ENCODE assay signal across 17 cellular contexts in the genomic region with DNA sequence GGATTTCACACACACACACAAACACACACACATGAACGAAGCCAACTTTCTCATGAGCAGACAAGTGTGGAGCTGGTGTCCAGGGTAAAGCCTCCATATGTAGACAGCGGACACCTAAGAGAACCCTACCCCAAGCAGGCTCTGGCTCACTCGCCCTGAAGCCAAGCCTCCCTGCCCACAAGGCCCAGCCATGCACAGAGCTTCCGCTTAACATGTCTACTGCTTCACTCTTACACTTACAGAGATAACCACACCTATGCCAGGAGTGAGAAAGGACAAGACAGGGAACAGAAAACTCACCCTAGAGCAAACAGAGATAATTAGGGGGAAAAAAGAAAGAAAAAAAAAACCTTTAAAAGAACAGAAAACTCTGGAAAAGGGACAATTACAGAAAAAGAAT.
A peak's percentile ranks its signal among the peaks of the same experiment; 100 is the strongest.
DNase-seq lines count a peak whose midpoint lies in the region; ATAC-seq, FAIRE-seq and TF ChIP-seq lines count a peak whose summit lies in the region.
"Had no signal": no experiment of that assay in that cellular context is flagged by ENCODE, and none has a peak within 500 bp of the region (broad histone marks: within the 10 kb centered on the region; RNA-seq: fewer than 3 reads in every experiment).

No MANE protein-coding gene starts in this region.

- peak overlapping the region; percentile 32 for H3K27ac ChIP-seq in CD4-positive, alpha-beta memory T cell (ENCODE audit: low read depth, low read length)
- no peak overlapping the region for H3K27ac ChIP-seq in mammary epithelial cell (ENCODE audit: insufficient read depth, low read depth, low read length)
- H3K27ac ChIP-seq: C4-2B, neural progenitor cell had no signal

- H3K27me3 Mint-ChIP-seq in CD4-positive, alpha-beta memory T cell = no peaks in the 10 kb centered on the region
- H3K27me3 Mint-ChIP-seq in activated CD8-positive, alpha-beta T cell treated with anti-CD3 and anti-CD28 coated beads, Interleukin-2, amount 10 ng/mL, durations not matched to agents 7 days and 5 days (ENCODE audit: low read depth) = no peaks in the 10 kb centered on the region
- H3K27me3 Mint-ChIP-seq in memory B cell = no peaks in the 10 kb centered on the region

- no peaks in the 10 kb centered on the region for H3K36me3 ChIP-seq in CD4-positive, alpha-beta memory T cell (ENCODE audit: insufficient read depth, low read length)
- no peaks in the 10 kb centered on the region for H3K36me3 ChIP-seq in mammary epithelial cell (ENCODE audit: insufficient read depth, low read length)
- H3K36me3 ChIP-seq: MG63, neural progenitor cell, sigmoid colon had no signal

- H3K4me2 ChIP-seq in mammary epithelial cell (ENCODE audit: insufficient read depth, low read depth, low read length) = no peak overlapping the region
- H3K4me2 ChIP-seq: neural progenitor cell had no signal

- H3K79me2 ChIP-seq in mammary epithelial cell (ENCODE audit: insufficient read depth, low read length) = peaks cover 94% of the 10 kb centered on the region

- H3K27me3 ChIP-seq in CD4-positive, alpha-beta memory T cell (ENCODE audit: insufficient read depth, low read length) = no peaks in the 10 kb centered on the region
- no peaks in the 10 kb centered on the region for H3K27me3 ChIP-seq in mammary epithelial cell (ENCODE audit: insufficient read depth, low read length)
- H3K27me3 ChIP-seq: MG63, neural progenitor cell, sigmoid colon had no signal

- intact Hi-C loops in CD4-positive, alpha-beta memory T cell (cut with micrococcal nuclease) = no loop called here
- intact Hi-C loops in mammary epithelial cell (cut with micrococcal nuclease) = no loop called here

- dilution Hi-C loops in mammary epithelial cell (cut with HindIII; ENCODE audit: low sequenced_read_pairs) = no loop called here

- 100% methylated on average over 3 of the region's 4 CpGs for WGBS in mammary epithelial cell (ENCODE audit: low coverage, missing lambda C conversion rate)

- H3K4me1 Mint-ChIP-seq in CD4-positive, alpha-beta memory T cell = peaks cover 76 to 96% (median 86%) of the 10 kb centered on the region in 4 donors
- H3K4me1 Mint-ChIP-seq in activated CD8-positive, alpha-beta T cell treated with anti-CD3 and anti-CD28 coated beads, Interleukin-2, amount 10 ng/mL, durations not matched to agents 7 days and 5 days (ENCODE audit: low read depth) = peaks cover 82% of the 10 kb centered on the region
- H3K4me1 Mint-ChIP-seq in memory B cell = peaks cover 67% of the 10 kb centered on the region

- peak overlapping the region; percentile 69 to 87 (median 80) for H3K4me3 Mint-ChIP-seq in CD4-positive, alpha-beta memory T cell
- H3K4me3 Mint-ChIP-seq in activated CD8-positive, alpha-beta T cell treated with anti-CD3 and anti-CD28 coated beads, Interleukin-2, amount 10 ng/mL, durations not matched to agents 7 days and 5 days = peak overlapping the region; percentile 10
- peak overlapping the region; percentile 66 for H3K4me3 Mint-ChIP-seq in memory B cell
- H3K4me3 Mint-ChIP-seq: neural progenitor cell had no signal

- H3K4me3 ChIP-seq in CD4-positive, alpha-beta memory T cell (ENCODE audit: low read length in 2 of 2) = no peak overlapping the region
- H3K4me3 ChIP-seq in mammary epithelial cell (replicated peaks in 1 of 3; ENCODE audit: insufficient read depth in 1 of 3, low read depth in 2 of 3, low read length in 3 of 3) = no peak overlapping the region
- H3K4me3 ChIP-seq: MG63, neural progenitor cell, sigmoid colon had no signal

- FAIRE-seq in GM19239 (lab: Jason Lieb, UNC) = peak; percentile 88
- FAIRE-seq: H1 had no signal

- H4K20me1 ChIP-seq in mammary epithelial cell (ENCODE audit: insufficient read depth, low read length) = no peaks in the 10 kb centered on the region

- H3K27ac Mint-ChIP-seq in CD4-positive, alpha-beta memory T cell = peak overlapping the region; percentile 26 to 91 (median 86)
- peak overlapping the region; percentile 47 for H3K27ac Mint-ChIP-seq in activated CD8-positive, alpha-beta T cell treated with anti-CD3 and anti-CD28 coated beads, Interleukin-2, amount 10 ng/mL, durations not matched to agents 7 days and 5 days
- peak overlapping the region; percentile 93 for H3K27ac Mint-ChIP-seq in memory B cell
- H3K27ac Mint-ChIP-seq: neural progenitor cell had no signal

- no peak overlapping the region for H3K9ac ChIP-seq in mammary epithelial cell (ENCODE audit: insufficient read depth, low read length)
- H3K9ac ChIP-seq: neural progenitor cell had no signal

- CTCF ChIA-PET in CD4-positive, alpha-beta memory T cell (lab: Charles Lee; ENCODE audit: partially characterized antibody) = interaction anchor here (0.6 to 1.7 kb wide), 3 partner anchors 16 to 452 kb away, joined by 3 to 5 read pairs (median 3); no protein-coding TSS in a partner anchor
- CTCF ChIA-PET in activated CD8-positive, alpha-beta T cell treated with anti-CD3 and anti-CD28 coated beads, Interleukin-2, amount 10 ng/mL, durations not matched to agents 7 days and 5 days (lab: Charles Lee) = interaction anchor here (1.0 to 1.3 kb wide), 2 partner anchors 12 to 25 kb away, joined by 3 read pairs; no protein-coding TSS in a partner anchor
- CTCF ChIA-PET in mammary epithelial cell (lab: Charles Lee; ENCODE audit: low non-redundant PET) = no interaction called here

- peaks cover 0 to 2% (median 0%) of the 10 kb centered on the region in 8 donors for H3K9me3 Mint-ChIP-seq in CD4-positive, alpha-beta memory T cell
- H3K9me3 Mint-ChIP-seq in activated CD8-positive, alpha-beta T cell treated with anti-CD3 and anti-CD28 coated beads, Interleukin-2, amount 10 ng/mL, durations not matched to agents 7 days and 5 days (ENCODE audit: insufficient read depth) = no peaks in the 10 kb centered on the region
- H3K9me3 Mint-ChIP-seq in memory B cell = no peaks in the 10 kb centered on the region
- H3K9me3 Mint-ChIP-seq: neural progenitor cell had no signal

- ATAC-seq in activated CD8-positive, alpha-beta T cell treated with anti-CD3 and anti-CD28 coated beads, Interleukin-2, amount 10 ng/mL, durations not matched to agents 7 days and 5 days = peak; percentile 42
- ATAC-seq in memory B cell (ENCODE audit: low read depth) (peak; percentile 51), GM18870 (IDR thresholded peaks at IDR 0.05; ENCODE audit: unreplicated experiment) (no peak)
- ATAC-seq: left ventricle myocardium superior, SK-N-SH treated with all-trans-retinoic acid at 6 μM for 48 hours had no signal

- in situ Hi-C loops in mammary epithelial cell (cut with MboI; ENCODE audit: low sequenced_read_pairs in 2 of 2) = no loop called here

- peaks cover 96% of the 10 kb centered on the region for H3K4me1 ChIP-seq in CD4-positive, alpha-beta memory T cell (ENCODE audit: insufficient read depth, low read length)
- H3K4me1 ChIP-seq in mammary epithelial cell (ENCODE audit: insufficient read depth, low read length) = peaks cover 33% of the 10 kb centered on the region

- peaks cover 3 to 33% of the 10 kb centered on the region in 2 donors for H3K36me3 Mint-ChIP-seq in CD4-positive, alpha-beta memory T cell
- peaks cover 19% of the 10 kb centered on the region for H3K36me3 Mint-ChIP-seq in activated CD8-positive, alpha-beta T cell treated with anti-CD3 and anti-CD28 coated beads, Interleukin-2, amount 10 ng/mL, durations not matched to agents 7 days and 5 days (ENCODE audit: low read depth)
- peaks cover 6% of the 10 kb centered on the region for H3K36me3 Mint-ChIP-seq in memory B cell
- H3K36me3 Mint-ChIP-seq: neural progenitor cell had no signal

- no peak for DNase-seq in CD4-positive, alpha-beta memory T cell
- DNase-seq in GM19239 (ENCODE audit: insufficient read length, low spot score) = no peak
- DNase-seq in activated CD8-positive, alpha-beta T cell treated with anti-CD3 and anti-CD28 coated beads, Interleukin-2, amount 10 ng/mL, durations not matched to agents 7 days and 5 days = no peak
- DNase-seq in memory B cell (ENCODE audit: low spot score in 2 of 2) = no peak
- DNase-seq in GM03348 (ENCODE audit: low spot score) = no peak
- no peak for DNase-seq in glomerular visceral epithelial cell (ENCODE audit: extremely low spot score)
- DNase-seq in mammary epithelial cell = no peak
- DNase-seq: activated CD4-positive, CD25-positive, alpha-beta regulatory T cell treated with anti-CD3 and anti-CD28 coated beads, Interleukin-2, amount 50 U/mL, for 72 hours; activated gamma-delta T cell treated with Interleukin-2 at 50 U/mL for 16 hours; left ventricle myocardium superior; MG63; sigmoid colon had no signal

- no peaks in the 10 kb centered on the region for H3K9me3 ChIP-seq in CD4-positive, alpha-beta memory T cell (ENCODE audit: control insufficient read depth in 1 of 2, low read length in 2 of 2)
- H3K9me3 ChIP-seq in mammary epithelial cell (replicated peaks; ENCODE audit: insufficient read depth, low read length) = no peaks in the 10 kb centered on the region
- H3K9me3 ChIP-seq: MG63, sigmoid colon had no signal

- H2AFZ ChIP-seq in mammary epithelial cell (ENCODE audit: low read depth, low read length) = no peak overlapping the region
- H2AFZ ChIP-seq: neural progenitor cell had no signal

- POLR2A ChIA-PET in CD4-positive, alpha-beta memory T cell (lab: Charles Lee; ENCODE audit: partially characterized antibody) = interaction anchor here (0.6 to 3.7 kb wide), 6 partner anchors 8 to 66 kb away, joined by 3 to 20 read pairs (median 8); no protein-coding TSS in a partner anchor
- POLR2A ChIA-PET in activated CD8-positive, alpha-beta T cell treated with anti-CD3 and anti-CD28 coated beads, Interleukin-2, amount 10 ng/mL, durations not matched to agents 7 days and 5 days (lab: Charles Lee) = no interaction called here

- no TSS peak for BruUV-seq in mammary epithelial cell (replicated peaks; lab: Mats Ljungman, UMichigan)

- no peak for TF ChIP-seq CTCF in mammary epithelial cell (conservative IDR thresholded peaks at IDR 0.05 in 1 of 2, IDR thresholded peaks at IDR 0.05 in 1 of 2; ENCODE audit: extremely low read depth in 1 of 2, insufficient read depth in 1 of 2, low read depth in 1 of 2, low read length in 2 of 2)

Comparison
In these comparisons a context has a peak if more than half of its experiments do, and no peak if none do; other contexts are left out.
1. H3K4me3 Mint-ChIP-seq: peak in every context shown above with its lines; median percentile 80 in CD4-positive, alpha-beta memory T cell; 66 in memory B cell; 10 in activated CD8-positive, alpha-beta T cell treated with anti-CD3 and anti-CD28 coated beads, Interleukin-2, amount 10 ng/mL, durations not matched to agents 7 days and 5 days.